In genomic region chr16:4859190-4859899, GRCh38 we compare ENCODE assay signal across 17 cellular contexts. TPM values are rescaled to one million over a fixed set of nuclear protein-coding genes. Genes with fewer than 3 reads are reported as not detected.
DNase-seq lines count a peak whose midpoint lies in the region; ATAC-seq, FAIRE-seq and TF ChIP-seq lines count a peak whose summit lies in the region.
"Had no signal": no experiment of that assay in that cellular context is flagged by ENCODE, and none has a peak within 500 bp of the region (broad histone marks: within the 10 kb centered on the region; RNA-seq: fewer than 3 reads in every experiment).

No MANE protein-coding gene starts in this region.

- TF ChIP-seq POLR2A in heart left ventricle (IDR thresholded peaks at IDR 0.05) (no peak), GM12892 (IDR thresholded peaks at IDR 0.05; ENCODE audit: low read depth, low read length) (no peak)

- TF ChIP-seq CTCF in heart left ventricle (IDR thresholded peaks at IDR 0.05) = no peak

- no peaks in the 10 kb centered on the region for H3K27me3 ChIP-seq in heart left ventricle
- H3K27me3 ChIP-seq: gastroesophageal sphincter, uterus had no signal

- peaks cover 7% of the 10 kb centered on the region for H3K4me1 Mint-ChIP-seq in stimulated activated effector memory CD8-positive, alpha-beta T cell treated with anti-CD3 and anti-CD28 coated beads, Interleukin-12 subunit alpha, Interleukin-12 subunit beta, amount 100 ng/mL, for 72 hours

- H3K27ac ChIP-seq in heart left ventricle = peak overlapping the region in 9 of 12 donors; percentile 5 to 57 (median 25)
- H3K27ac ChIP-seq: A549, KMS-11, uterus had no signal

- peaks cover 6 to 93% (median 89%) of the 10 kb centered on the region in 9 donors for H3K36me3 ChIP-seq in heart left ventricle
- H3K36me3 ChIP-seq: uterus had no signal

- peak overlapping the region; percentile 32 for H3K27ac Mint-ChIP-seq in stimulated activated effector memory CD8-positive, alpha-beta T cell treated with anti-CD3 and anti-CD28 coated beads, Interleukin-12 subunit alpha, Interleukin-12 subunit beta, amount 100 ng/mL, for 72 hours
- H3K27ac Mint-ChIP-seq: activated B cell treated with CpG ODN at 0.5 μM for 24 hours had no signal

- H3K9me3 Mint-ChIP-seq in stimulated activated effector memory CD8-positive, alpha-beta T cell treated with anti-CD3 and anti-CD28 coated beads, Interleukin-12 subunit alpha, Interleukin-12 subunit beta, amount 100 ng/mL, for 72 hours = no peaks in the 10 kb centered on the region
- H3K9me3 Mint-ChIP-seq: activated B cell treated with CpG ODN at 0.5 μM for 24 hours, natural killer cell had no signal

- no peaks in the 10 kb centered on the region for H3K9me3 ChIP-seq in heart left ventricle
- H3K9me3 ChIP-seq: A549, gastroesophageal sphincter, uterus had no signal

- 73 to 82% (median 76%) methylated on average over 17 of the region's 17 CpGs for WGBS in heart left ventricle, 4 donors

- H3K4me3 ChIP-seq in heart left ventricle = no peak overlapping the region
- H3K4me3 ChIP-seq: A549, gastroesophageal sphincter, lung, uterus had no signal

- FAIRE-seq in GM12892 (lab: Jason Lieb, UNC) = no peak
- FAIRE-seq: A549 had no signal

- H3K36me3 Mint-ChIP-seq in stimulated activated effector memory CD8-positive, alpha-beta T cell treated with anti-CD3 and anti-CD28 coated beads, Interleukin-12 subunit alpha, Interleukin-12 subunit beta, amount 100 ng/mL, for 72 hours = peaks cover 97% of the 10 kb centered on the region

- intact Hi-C loops in heart left ventricle (cut with DNase I) = loop anchor here in 3 of 10 donors (10.0 kb wide), 3 partner anchors 85 to 225 kb away; partner anchors contain the start of gene SEC14L5 (in 1 of the 3)
- intact Hi-C loops in cardiac septum (cut with DNase I) = no loop called here

- DNase-seq in heart left ventricle (no peak), cardiac septum (ENCODE audit: low spot score) (no peak), astrocyte of the hippocampus (ENCODE audit: low read depth, low spot score) (peak; percentile 56), glomerular visceral epithelial cell (ENCODE audit: extremely low spot score) (peak; percentile 48), GM12892 (ENCODE audit: insufficient read length) (no peak), NCI-H2081 treated with DMSO at 0.1 percent for 48 hours (lab: John Stamatoyannopoulos, UW) (no peak)
- DNase-seq in stimulated activated effector memory CD8-positive, alpha-beta T cell treated with anti-CD3 and anti-CD28 coated beads, Interleukin-12 subunit alpha, Interleukin-12 subunit beta, amount 100 ng/mL, for 72 hours (ENCODE audit: low spot score in 2 of 2) = no peak
- DNase-seq: activated B cell treated with CpG ODN at 0.5 μM for 24 hours, DMS79, H7, natural killer cell, uterus had no signal

- ATAC-seq in heart left ventricle = peak in 3 of 4 donors; percentile 34 to 45 (median 37)
- ATAC-seq in stimulated activated effector memory CD8-positive, alpha-beta T cell treated with anti-CD3 and anti-CD28 coated beads, Interleukin-12 subunit alpha, Interleukin-12 subunit beta, amount 100 ng/mL, for 72 hours = no peak
- ATAC-seq in HG03039 (IDR thresholded peaks at IDR 0.05; ENCODE audit: unreplicated experiment) = no peak
- ATAC-seq: A549, gastroesophageal sphincter, natural killer cell had no signal

- H3K4me3 Mint-ChIP-seq in stimulated activated effector memory CD8-positive, alpha-beta T cell treated with anti-CD3 and anti-CD28 coated beads, Interleukin-12 subunit alpha, Interleukin-12 subunit beta, amount 100 ng/mL, for 72 hours = no peak overlapping the region
- H3K4me3 Mint-ChIP-seq: activated B cell treated with CpG ODN at 0.5 μM for 24 hours, natural killer cell had no signal

- peaks cover 0 to 39% (median 13%) of the 10 kb centered on the region in 12 donors for H3K4me1 ChIP-seq in heart left ventricle
- H3K4me1 ChIP-seq: A549, uterus had no signal

RNA-seq across cellular contexts. Expression of gene UBN1, which starts 12.1 kb away (rescaled TPM):
- 10 to 100 TPM; 25.0 to 77.9 (median 32.7) TPM for total RNA-seq in heart left ventricle
- polyA plus RNA-seq in heart left ventricle = 10 to 100 TPM; 20.3 to 34.2 TPM
- total RNA-seq in cardiac septum = 23.6 TPM
- 12.3 TPM for polyA plus RNA-seq in GM12892 (2012; ENCODE audit: missing spikeins)

RNA-seq across cellular contexts. Expression of gene GLYR1, which starts 12.3 kb away (rescaled TPM):
- total RNA-seq in heart left ventricle = 10 to 100 TPM; 54.3 to 96.6 (median 75.8) TPM
- polyA plus RNA-seq in heart left ventricle = 10 to 100 TPM; 51.3 to 67.2 TPM
- total RNA-seq in cardiac septum = 64.9 TPM
- 44.9 TPM for polyA plus RNA-seq in GM12892 (2012; ENCODE audit: missing spikeins)

RNA-seq across cellular contexts. Expression of gene ROGDI, which starts 56.9 kb away (rescaled TPM):
- total RNA-seq in heart left ventricle (100 to 1,000 TPM in 4 of 9 donors, 10 to 100 TPM in 5; 58.4 to 167 (median 95.0) TPM), cardiac septum (69.9 TPM)
- 100 to 1,000 TPM in 1 of 2 donors, 10 to 100 TPM in 1; 43.4 to 134 TPM for polyA plus RNA-seq in heart left ventricle
- polyA plus RNA-seq in GM12892 (2012; ENCODE audit: missing spikeins) = 4.1 TPM

Comparison
In these comparisons a context has a peak if more than half of its experiments do, and no peak if none do; other contexts are left out.
1. ATAC-seq: peak in heart left ventricle (3 of 4); none in stimulated activated effector memory CD8-positive, alpha-beta T cell treated with anti-CD3 and anti-CD28 coated beads, Interleukin-12 subunit alpha, Interleukin-12 subunit beta, amount 100 ng/mL, for 72 hours (single experiment) and HG03039 (single experiment).
2. DNase-seq: peak in astrocyte of the hippocampus (single experiment) and glomerular visceral epithelial cell (single experiment); none in heart left ventricle (0 of 5), cardiac septum (single experiment), stimulated activated effector memory CD8-positive, alpha-beta T cell treated with anti-CD3 and anti-CD28 coated beads, Interleukin-12 subunit alpha, Interleukin-12 subunit beta, amount 100 ng/mL, for 72 hours (0 of 2), GM12892 (single experiment) and NCI-H2081 treated with DMSO at 0.1 percent for 48 hours (single experiment).